ENCODE assay signal across 19 cellular contexts in the genomic region with DNA sequence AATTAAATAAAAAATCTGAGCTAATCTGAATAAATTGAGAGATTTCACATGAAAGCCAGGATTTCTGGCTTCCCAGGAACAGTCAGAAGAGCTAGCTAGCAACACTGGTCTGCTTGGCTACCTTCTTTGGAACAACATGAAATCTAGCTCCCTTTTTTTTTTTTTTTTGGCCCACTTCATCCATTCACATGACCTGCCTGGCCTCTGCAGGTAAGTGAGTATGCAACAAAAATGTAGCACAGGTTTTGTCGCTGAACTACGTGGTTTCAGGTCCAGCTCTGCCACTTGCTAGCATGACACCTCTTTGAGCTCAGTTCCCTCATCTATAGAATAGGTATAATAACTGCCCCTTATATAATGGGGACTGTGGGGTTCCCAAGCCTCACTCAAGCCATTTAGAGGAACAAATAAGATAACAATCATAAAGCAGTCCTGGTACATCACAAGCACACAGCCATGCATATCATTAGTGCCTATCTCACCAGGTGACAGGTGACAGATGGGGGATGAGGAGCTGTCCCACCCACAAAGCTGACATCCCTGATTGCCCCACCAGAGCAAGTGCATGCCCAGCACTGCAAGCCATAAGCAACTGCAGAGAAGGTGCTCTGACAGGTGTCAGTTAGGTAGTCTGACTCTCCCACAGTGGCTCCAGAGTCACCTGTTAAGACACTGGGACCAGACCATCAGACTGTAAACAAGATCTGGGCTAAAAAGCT. TPM values are rescaled to one million over a fixed set of nuclear protein-coding genes. Genes with fewer than 3 reads are reported as not detected.
DNase-seq lines count a peak whose midpoint lies in the region; ATAC-seq and TF ChIP-seq lines count a peak whose summit lies in the region.
"Had no signal": no experiment of that assay in that cellular context is flagged by ENCODE, and none has a peak within 500 bp of the region (broad histone marks: within the 10 kb centered on the region; RNA-seq: fewer than 3 reads in every experiment).

No MANE protein-coding gene starts in this region.

- H3K36me3 Mint-ChIP-seq in naive thymus-derived CD8-positive, alpha-beta T cell: peaks cover 0 to 17% (median 0%) of the 10 kb centered on the region in 3 donors

- no peak overlapping the region for H3K9ac ChIP-seq in mammary epithelial cell (ENCODE audit: insufficient read depth, low read length)
- no peak overlapping the region for H3K9ac ChIP-seq in neuronal stem cell (ENCODE audit: low read depth, low read length, poor library complexity)
- H3K9ac ChIP-seq: KMS-11 had no signal

- no peak overlapping the region for H3K14ac ChIP-seq in neuronal stem cell (ENCODE audit: low read length)

- no peak for TF ChIP-seq EP300 in upper lobe of left lung (IDR thresholded peaks at IDR 0.05)

- 83 to 96% methylated on average over 2 of the region's 2 CpGs for WGBS in heart right ventricle, 2 donors
- WGBS in mammary epithelial cell (ENCODE audit: low coverage, missing lambda C conversion rate): 11% methylated on average over 2 of the region's 2 CpGs
- WGBS in upper lobe of left lung, 2 donors: 62 to 76% methylated on average over 2 of the region's 2 CpGs
- WGBS in neuronal stem cell (ENCODE audit: extremely low coverage in 2 of 2, insufficient read length in 2 of 2, insufficient replicate concordance in 1 of 2), 2 donors: no CpG with 5 or more reads among the region's 2 CpGs

- no peak overlapping the region for H2BK12ac ChIP-seq in neuronal stem cell (ENCODE audit: low read length)

- no peak overlapping the region for H2BK5ac ChIP-seq in neuronal stem cell (ENCODE audit: low read length)

- in situ Hi-C loops in mammary epithelial cell (cut with MboI; ENCODE audit: low sequenced_read_pairs in 2 of 2): no loop called here

- H2BK120ac ChIP-seq in neuronal stem cell (ENCODE audit: low read depth, low read length): no peak overlapping the region

- H4K91ac ChIP-seq in neuronal stem cell (ENCODE audit: low read depth, low read length, poor library complexity): no peak overlapping the region

- H2BK15ac ChIP-seq in neuronal stem cell (ENCODE audit: low read length): no peak overlapping the region

- BruUV-seq in mammary epithelial cell (replicated peaks; lab: Mats Ljungman, UMichigan): no TSS peak

- H3K79me1 ChIP-seq in neuronal stem cell (ENCODE audit: low read depth, low read length): peaks cover 7% of the 10 kb centered on the region

- H4K20me1 ChIP-seq in mammary epithelial cell (ENCODE audit: insufficient read depth, low read length): no peaks in the 10 kb centered on the region

- H3K4me3 ChIP-seq in heart right ventricle (no peak overlapping the region), mammary epithelial cell (replicated peaks in 1 of 3; ENCODE audit: insufficient read depth in 1 of 3, low read depth in 2 of 3, low read length in 3 of 3) (no peak overlapping the region), upper lobe of left lung (no peak overlapping the region), neuronal stem cell (ENCODE audit: low read length in 2 of 2) (no peak overlapping the region)

- H3K18ac ChIP-seq in neuronal stem cell (ENCODE audit: low read length): no peak overlapping the region

- peak overlapping the region in 3 of 10 donors; percentile 21 to 63 (median 23) for H3K4me3 Mint-ChIP-seq in naive thymus-derived CD8-positive, alpha-beta T cell

- H3K27ac ChIP-seq in heart right ventricle (peak overlapping the region in 8 of 10 donors; percentile 20 to 94 (median 82)), mammary epithelial cell (ENCODE audit: insufficient read depth, low read depth, low read length) (peak overlapping the region; percentile 39), upper lobe of left lung (peak overlapping the region; percentile 87 to 93 (median 92)), neuronal stem cell (replicated peaks; ENCODE audit: low read length) (no peak overlapping the region)
- H3K27ac ChIP-seq: foreskin keratinocyte, HL-60, KMS-11, VCaP had no signal

- DNase-seq in heart right ventricle (no peak), Right ventricle myocardium superior (no peak), mammary epithelial cell (no peak), upper lobe of left lung (no peak), neuronal stem cell (ENCODE audit: low spot score) (no peak)
- DNase-seq in naive thymus-derived CD8-positive, alpha-beta T cell: no peak
- DNase-seq: activated naive CD4-positive, alpha-beta T cell treated with Interleukin-2 at 50 U/mL for 16 hours; effector CD8-positive, alpha-beta T cell; foreskin keratinocyte; GF-D8; midbrain; NCI-H2227 treated with DMSO at 0.1 percent for 48 hours had no signal

- peak overlapping the region in 6 of 10 donors; percentile 9 to 69 (median 42) for H3K27ac Mint-ChIP-seq in naive thymus-derived CD8-positive, alpha-beta T cell
- H3K27ac Mint-ChIP-seq: progenitor cell of endocrine pancreas had no signal

- H3K4me2 ChIP-seq in mammary epithelial cell (ENCODE audit: insufficient read depth, low read depth, low read length): no peak overlapping the region
- no peak overlapping the region for H3K4me2 ChIP-seq in neuronal stem cell (ENCODE audit: insufficient read depth, low read length, poor library complexity, severe bottlenecking)
- H3K4me2 ChIP-seq: KMS-11 had no signal

- POLR2A ChIA-PET in naive thymus-derived CD8-positive, alpha-beta T cell (lab: Charles Lee): interaction anchor here (0.7 to 6.8 kb wide), 7 partner anchors 11 to 51 kb away, joined by 3 to 42 read pairs (median 7); partner anchors contain the start of genes PXN and RNU4-2

- TF ChIP-seq CTCF in heart right ventricle (IDR thresholded peaks at IDR 0.05) (no peak), mammary epithelial cell (conservative IDR thresholded peaks at IDR 0.05 in 1 of 2, IDR thresholded peaks at IDR 0.05 in 1 of 2; ENCODE audit: extremely low read depth in 1 of 2, insufficient read depth in 1 of 2, low read depth in 1 of 2, low read length in 2 of 2) (no peak), upper lobe of left lung (IDR thresholded peaks at IDR 0.05) (no peak)

- intact Hi-C loops in heart right ventricle (cut with DNase I): no loop called here
- intact Hi-C loops in Right ventricle myocardium superior (cut with DNase I): no loop called here
- intact Hi-C loops in mammary epithelial cell (cut with micrococcal nuclease): no loop called here

- peaks cover 65 to 99% (median 97%) of the 10 kb centered on the region in 9 donors for H3K4me1 ChIP-seq in heart right ventricle
- H3K4me1 ChIP-seq in mammary epithelial cell (ENCODE audit: insufficient read depth, low read length): peaks cover 89% of the 10 kb centered on the region
- peaks cover 78 to 93% (median 86%) of the 10 kb centered on the region in 4 donors for H3K4me1 ChIP-seq in upper lobe of left lung
- H3K4me1 ChIP-seq in neuronal stem cell (ENCODE audit: control insufficient read depth in 2 of 2, insufficient read depth in 1 of 2, low read depth in 1 of 2, low read length in 2 of 2): peaks cover 16 to 22% of the 10 kb centered on the region in 2 donors

- no peak overlapping the region for H3K23ac ChIP-seq in neuronal stem cell (ENCODE audit: low read depth, low read length, poor library complexity)

- H3K79me2 ChIP-seq in mammary epithelial cell (ENCODE audit: insufficient read depth, low read length): peaks cover 98% of the 10 kb centered on the region

- no peaks in the 10 kb centered on the region for H3K27me3 ChIP-seq in heart right ventricle
- no peaks in the 10 kb centered on the region for H3K27me3 ChIP-seq in mammary epithelial cell (ENCODE audit: insufficient read depth, low read length)
- no peaks in the 10 kb centered on the region for H3K27me3 ChIP-seq in upper lobe of left lung
- no peaks in the 10 kb centered on the region for H3K27me3 ChIP-seq in neuronal stem cell (ENCODE audit: control insufficient read depth in 3 of 3, insufficient read depth in 3 of 3, low read depth in 1 of 3, low read length in 3 of 3)
- H3K27me3 ChIP-seq: foreskin keratinocyte had no signal

- no peak overlapping the region for H2AK5ac ChIP-seq in neuronal stem cell (ENCODE audit: low read depth, low read length)

- H3K27me3 Mint-ChIP-seq in naive thymus-derived CD8-positive, alpha-beta T cell: no peaks in the 10 kb centered on the region
- H3K27me3 Mint-ChIP-seq: progenitor cell of endocrine pancreas had no signal

- H3K4me1 Mint-ChIP-seq in naive thymus-derived CD8-positive, alpha-beta T cell: peaks cover 31 to 91% (median 82%) of the 10 kb centered on the region in 4 donors

- no peaks in the 10 kb centered on the region for H3K9me3 Mint-ChIP-seq in naive thymus-derived CD8-positive, alpha-beta T cell

- no peaks in the 10 kb centered on the region for H3K9me3 ChIP-seq in heart right ventricle
- H3K9me3 ChIP-seq in mammary epithelial cell (replicated peaks; ENCODE audit: insufficient read depth, low read length): no peaks in the 10 kb centered on the region
- no peaks in the 10 kb centered on the region for H3K9me3 ChIP-seq in upper lobe of left lung
- no peaks in the 10 kb centered on the region for H3K9me3 ChIP-seq in neuronal stem cell (replicated peaks in 1 of 2; ENCODE audit: control insufficient read depth in 2 of 2, insufficient read depth in 1 of 2, low read depth in 1 of 2, low read length in 2 of 2)

- no peak overlapping the region for H3K4ac ChIP-seq in neuronal stem cell (ENCODE audit: low read length)

- H3K36me3 ChIP-seq in heart right ventricle (peaks cover 0 to 27% (median 0%) of the 10 kb centered on the region in 9 donors), mammary epithelial cell (ENCODE audit: insufficient read depth, low read length) (peaks cover 6% of the 10 kb centered on the region), upper lobe of left lung (no peaks in the 10 kb centered on the region), neuronal stem cell (replicated peaks in 1 of 2; ENCODE audit: control insufficient read depth in 2 of 2, insufficient read depth in 2 of 2, low read length in 2 of 2) (no peaks in the 10 kb centered on the region)

- no peak overlapping the region for H4K8ac ChIP-seq in neuronal stem cell (ENCODE audit: low read depth, low read length)

- no peak for TF ChIP-seq POLR2A in upper lobe of left lung (IDR thresholded peaks at IDR 0.05)

- H2AFZ ChIP-seq in mammary epithelial cell (ENCODE audit: low read depth, low read length) (no peak overlapping the region), neuronal stem cell (ENCODE audit: low read length) (no peak overlapping the region)

- dilution Hi-C loops in mammary epithelial cell (cut with HindIII; ENCODE audit: low sequenced_read_pairs): no loop called here

- CTCF ChIA-PET in mammary epithelial cell (lab: Charles Lee; ENCODE audit: low non-redundant PET): interaction anchor here (0.6 kb wide), 1 partner anchor 8 kb away, joined by 9 read pairs; no protein-coding TSS in a partner anchor

- ATAC-seq in heart right ventricle (no peak), Right ventricle myocardium superior (ENCODE audit: poor library complexity) (no peak), upper lobe of left lung (ENCODE audit: low FRiP score in 2 of 2) (no peak), HG02610 (IDR thresholded peaks at IDR 0.05; ENCODE audit: unreplicated experiment) (no peak), GM21390 (IDR thresholded peaks at IDR 0.05; ENCODE audit: unreplicated experiment) (no peak)
- peak in 1 of 2 donors; percentile 34 for ATAC-seq in naive thymus-derived CD8-positive, alpha-beta T cell
- ATAC-seq: foreskin keratinocyte had no signal

RNA-seq across cellular contexts. Expression of gene PXN, which starts 25.6 kb away (rescaled TPM):
- total RNA-seq in heart right ventricle: 10 to 100 TPM; 52.0 to 83.7 (median 63.3) TPM
- 100 to 1,000 TPM in 1 of 2 donors, 10 to 100 TPM in 1; 41.2 to 123 TPM for polyA plus RNA-seq in heart right ventricle
- 47.1 TPM for total RNA-seq in Right ventricle myocardium superior
- 100 to 1,000 TPM; 155 to 477 TPM for total RNA-seq in mammary epithelial cell
- polyA plus RNA-seq in mammary epithelial cell: 166 TPM
- polyA minus RNA-seq in mammary epithelial cell: 597 TPM
- 10 to 100 TPM; 93.9 to 96.6 TPM for total RNA-seq in naive thymus-derived CD8-positive, alpha-beta T cell
- 10 to 100 TPM; 64.3 to 95.6 (median 80.4) TPM for polyA plus RNA-seq in naive thymus-derived CD8-positive, alpha-beta T cell
- total RNA-seq in upper lobe of left lung: 100 to 1,000 TPM in 4 of 6 donors, 10 to 100 TPM in 2; 67.8 to 210 (median 116) TPM
- 29.0 TPM for polyA plus RNA-seq in neuronal stem cell (2013, experiment 1 of 2)
- polyA plus RNA-seq in neuronal stem cell (2013, experiment 2 of 2): 29.6 TPM

RNA-seq across cellular contexts. Expression of gene RPLP0, which starts 39.0 kb away (rescaled TPM):
- total RNA-seq in heart right ventricle (1,000 to 10,000 TPM in 1 of 10 donors, 100 to 1,000 TPM in 9; 578 to 1,255 (median 694) TPM), Right ventricle myocardium superior (693 TPM), mammary epithelial cell (1,000 to 10,000 TPM; 2,131 to 2,307 TPM), upper lobe of left lung (1,000 to 10,000 TPM; 1,008 to 2,508 (median 1,628) TPM)
- polyA plus RNA-seq in heart right ventricle (1,000 to 10,000 TPM in 1 of 2 donors, 100 to 1,000 TPM in 1; 852 to 3,129 TPM), mammary epithelial cell (9,728 TPM)
- 2,830 TPM for polyA minus RNA-seq in mammary epithelial cell
- total RNA-seq in naive thymus-derived CD8-positive, alpha-beta T cell: 1,000 to 10,000 TPM; 1,511 to 1,568 TPM
- polyA plus RNA-seq in naive thymus-derived CD8-positive, alpha-beta T cell: 1,000 to 10,000 TPM; 1,821 to 2,320 (median 1,964) TPM
- polyA plus RNA-seq in neuronal stem cell (2013, experiment 1 of 2): 4,689 TPM
- polyA plus RNA-seq in neuronal stem cell (2013, experiment 2 of 2): 4,697 TPM

RNA-seq across cellular contexts. Expression of gene GCN1, which starts 45.4 kb away (rescaled TPM):
- total RNA-seq in heart right ventricle (10 to 100 TPM; 30.4 to 41.3 (median 35.0) TPM), Right ventricle myocardium superior (30.5 TPM), mammary epithelial cell (100 to 1,000 TPM in 1 of 2 donors, 10 to 100 TPM in 1; 92.5 to 109 TPM), upper lobe of left lung (100 to 1,000 TPM in 1 of 6 donors, 10 to 100 TPM in 5; 48.1 to 140 (median 69.6) TPM)
- polyA plus RNA-seq in heart right ventricle (10 to 100 TPM in 1 of 2 donors, 1 to 10 TPM in 1; 9.7 to 17.2 TPM), mammary epithelial cell (45.7 TPM)
- polyA minus RNA-seq in mammary epithelial cell: 341 TPM
- total RNA-seq in naive thymus-derived CD8-positive, alpha-beta T cell: 100 to 1,000 TPM; 132 to 133 TPM
- polyA plus RNA-seq in naive thymus-derived CD8-positive, alpha-beta T cell: 10 to 100 TPM; 14.9 to 28.3 (median 23.8) TPM
- polyA plus RNA-seq in neuronal stem cell (2013, experiment 1 of 2): 20.7 TPM
- polyA plus RNA-seq in neuronal stem cell (2013, experiment 2 of 2): 19.8 TPM

RNA-seq across cellular contexts. Expression of gene RNU4-2, which starts 51.8 kb away (rescaled TPM):
- total RNA-seq in heart right ventricle (over 10,000 TPM in 7 of 10 donors, 1,000 to 10,000 TPM in 3; 5,348 to 18,425 (median 10,263) TPM), Right ventricle myocardium superior (41,112 TPM), mammary epithelial cell (1,000 to 10,000 TPM in 1 of 2 donors, under 1 TPM in 1; under 0.01 to 1,580 TPM), upper lobe of left lung (over 10,000 TPM in 1 of 6 donors, 1,000 to 10,000 TPM in 1, under 1 TPM in 4; under 0.01 to 11,449 (median under 0.01) TPM)
- polyA plus RNA-seq in heart right ventricle (not detected), mammary epithelial cell (under 0.01 TPM)
- under 0.01 TPM for polyA minus RNA-seq in mammary epithelial cell
- total RNA-seq in naive thymus-derived CD8-positive, alpha-beta T cell: 1,000 to 10,000 TPM; 4,355 to 8,006 TPM
- polyA plus RNA-seq in naive thymus-derived CD8-positive, alpha-beta T cell: 10 to 100 TPM in 1 of 3 donors, not detected in 2; 79.6 TPM
- not detected for polyA plus RNA-seq in neuronal stem cell (2013, experiment 1 of 2)
- not detected for polyA plus RNA-seq in neuronal stem cell (2013, experiment 2 of 2)
- polyA plus RNA-seq: foreskin keratinocyte had no signal

RNA-seq across cellular contexts. Expression of gene RNU4-1, which starts 53.1 kb away (rescaled TPM):
- total RNA-seq in heart right ventricle: 1,000 to 10,000 TPM in 6 of 10 donors, 100 to 1,000 TPM in 4; 426 to 3,423 (median 1,870) TPM
- polyA plus RNA-seq in heart right ventricle: not detected
- 3,793 TPM for total RNA-seq in Right ventricle myocardium superior
- total RNA-seq in mammary epithelial cell: 1,000 to 10,000 TPM in 1 of 2 donors, under 1 TPM in 1; under 0.01 to 1,952 TPM
- under 0.01 TPM for polyA plus RNA-seq in mammary epithelial cell
- under 0.01 TPM for polyA minus RNA-seq in mammary epithelial cell
- 100 to 1,000 TPM; 519 to 934 TPM for total RNA-seq in naive thymus-derived CD8-positive, alpha-beta T cell
- polyA plus RNA-seq in naive thymus-derived CD8-positive, alpha-beta T cell: not detected
- total RNA-seq in upper lobe of left lung: 1,000 to 10,000 TPM in 2 of 6 donors, under 1 TPM in 4; under 0.01 to 4,461 (median under 0.01) TPM
- not detected for polyA plus RNA-seq in neuronal stem cell (2013, experiment 1 of 2)
- not detected for polyA plus RNA-seq in neuronal stem cell (2013, experiment 2 of 2)
- polyA plus RNA-seq: AG04450, foreskin keratinocyte had no signal
